In genomic region chr18:76895498-76895897, GRCh38 we compare ENCODE assay signal across 20 cellular contexts.
DNase-seq lines count a peak whose midpoint lies in the region; ATAC-seq, FAIRE-seq and TF ChIP-seq lines count a peak whose summit lies in the region.
"Had no signal": no experiment of that assay in that cellular context is flagged by ENCODE, and none has a peak within 500 bp of the region (broad histone marks: within the 10 kb centered on the region; RNA-seq: fewer than 3 reads in every experiment).

No MANE protein-coding gene starts in this region.

- H4K91ac ChIP-seq in trophoblast cell (ENCODE audit: low read depth, low read length) = no peak overlapping the region

- H3K27me3 Mint-ChIP-seq in activated naive CD8-positive, alpha-beta T cell treated with anti-CD3 and anti-CD28 coated beads, Interleukin-2, amount 50 U/mL, for 24 hours = no peaks in the 10 kb centered on the region
- H3K27me3 Mint-ChIP-seq in activated naive CD8-positive, alpha-beta T cell treated with anti-CD3 and anti-CD28 coated beads for 36 hours = no peaks in the 10 kb centered on the region
- H3K27me3 Mint-ChIP-seq: CD4-positive, alpha-beta memory T cell had no signal

- no peaks in the 10 kb centered on the region for H3K9me3 Mint-ChIP-seq in activated naive CD8-positive, alpha-beta T cell treated with anti-CD3 and anti-CD28 coated beads, Interleukin-2, amount 50 U/mL, for 24 hours
- no peaks in the 10 kb centered on the region for H3K9me3 Mint-ChIP-seq in activated naive CD8-positive, alpha-beta T cell treated with anti-CD3 and anti-CD28 coated beads for 36 hours
- H3K9me3 Mint-ChIP-seq: CD4-positive, alpha-beta memory T cell had no signal

- H3K36me3 ChIP-seq in bronchial epithelial cell (ENCODE audit: control insufficient read depth, insufficient read depth, low read length) (peaks cover 25% of the 10 kb centered on the region), trophoblast cell (ENCODE audit: control insufficient read depth in 1 of 2, insufficient read depth in 2 of 2, low read length in 2 of 2) (peaks cover 28 to 30% of the 10 kb centered on the region in 2 experiments)

- H2BK120ac ChIP-seq in trophoblast cell (ENCODE audit: insufficient read depth, low read length, poor library complexity) = no peak overlapping the region

- no peak overlapping the region for H3K18ac ChIP-seq in trophoblast cell (ENCODE audit: low read length)

- no peak overlapping the region for H3K14ac ChIP-seq in trophoblast cell (ENCODE audit: low read length)

- WGBS in trophoblast cell (ENCODE audit: extremely low coverage, insufficient coverage, insufficient read length) = no CpG with 5 or more reads among the region's 3 CpGs

- H4K12ac ChIP-seq in trophoblast cell (ENCODE audit: low read depth, low read length) = no peak overlapping the region

- FAIRE-seq in GM12891 (lab: Jason Lieb, UNC) = peak; percentile 20
- FAIRE-seq in bronchial epithelial cell (lab: Jason Lieb, UNC) = peak; percentile 89
- FAIRE-seq: GM12892, GM18507 had no signal

- TF ChIP-seq POLR2A in GM12891 (IDR thresholded peaks at IDR 0.05; ENCODE audit: low read depth, low read length) = no peak

- H3K9me3 ChIP-seq in trophoblast cell (ENCODE audit: insufficient read depth, low read depth, low read length) = peaks cover 23% of the 10 kb centered on the region
- H3K9me3 ChIP-seq: HAP-1 had no signal

- no peak overlapping the region for H3K9ac ChIP-seq in trophoblast cell (ENCODE audit: low read length)
- H3K9ac ChIP-seq: BLaER1, GM23248 had no signal

- no peaks in the 10 kb centered on the region for H3K79me2 ChIP-seq in trophoblast cell (ENCODE audit: control insufficient read depth, insufficient read depth, low read length, poor library complexity)

- H3K4me3 ChIP-seq in bronchial epithelial cell (ENCODE audit: low read depth, low read length) (no peak overlapping the region), trophoblast cell (ENCODE audit: low read depth, low read length) (peak overlapping the region; percentile 41)
- H3K4me3 ChIP-seq: BLaER1, GM23248, HAP-1 had no signal

- H3K4me3 Mint-ChIP-seq in activated naive CD8-positive, alpha-beta T cell treated with anti-CD3 and anti-CD28 coated beads, Interleukin-2, amount 50 U/mL, for 24 hours = no peak overlapping the region
- H3K4me3 Mint-ChIP-seq in activated naive CD8-positive, alpha-beta T cell treated with anti-CD3 and anti-CD28 coated beads for 36 hours = no peak overlapping the region
- H3K4me3 Mint-ChIP-seq: CD14-positive monocyte; CD4-positive, alpha-beta memory T cell had no signal

- no peak overlapping the region for H2AK5ac ChIP-seq in trophoblast cell (ENCODE audit: low read length)

- H3K36me3 Mint-ChIP-seq in activated naive CD8-positive, alpha-beta T cell treated with anti-CD3 and anti-CD28 coated beads, Interleukin-2, amount 50 U/mL, for 24 hours (ENCODE audit: low read depth) = peaks cover 39% of the 10 kb centered on the region
- peaks cover 46% of the 10 kb centered on the region for H3K36me3 Mint-ChIP-seq in activated naive CD8-positive, alpha-beta T cell treated with anti-CD3 and anti-CD28 coated beads for 36 hours

- H2BK5ac ChIP-seq in trophoblast cell (ENCODE audit: low read depth, low read length, poor library complexity) = no peak overlapping the region

- H2BK12ac ChIP-seq in trophoblast cell (ENCODE audit: low read length) = no peak overlapping the region

- TF ChIP-seq CTCF in bronchial epithelial cell (IDR thresholded peaks at IDR 0.05; ENCODE audit: insufficient read depth, low read length, severe bottlenecking) = no peak

- no peak overlapping the region for H3K27ac Mint-ChIP-seq in activated naive CD8-positive, alpha-beta T cell treated with anti-CD3 and anti-CD28 coated beads, Interleukin-2, amount 50 U/mL, for 24 hours
- no peak overlapping the region for H3K27ac Mint-ChIP-seq in activated naive CD8-positive, alpha-beta T cell treated with anti-CD3 and anti-CD28 coated beads for 36 hours
- H3K27ac Mint-ChIP-seq: CD14-positive monocyte; CD4-positive, alpha-beta memory T cell had no signal

- H3K4me1 Mint-ChIP-seq in activated naive CD8-positive, alpha-beta T cell treated with anti-CD3 and anti-CD28 coated beads, Interleukin-2, amount 50 U/mL, for 24 hours = no peaks in the 10 kb centered on the region
- no peaks in the 10 kb centered on the region for H3K4me1 Mint-ChIP-seq in activated naive CD8-positive, alpha-beta T cell treated with anti-CD3 and anti-CD28 coated beads for 36 hours
- H3K4me1 Mint-ChIP-seq: CD14-positive monocyte; CD4-positive, alpha-beta memory T cell had no signal

- H3K79me1 ChIP-seq in trophoblast cell (ENCODE audit: low read length) = no peaks in the 10 kb centered on the region

- no peak overlapping the region for H3K4ac ChIP-seq in trophoblast cell (ENCODE audit: low read depth, low read length)

- no peak overlapping the region for H3K27ac ChIP-seq in trophoblast cell (ENCODE audit: low read depth, low read length)
- H3K27ac ChIP-seq: BLaER1, GM23248 had no signal

- no peak overlapping the region for H3K23ac ChIP-seq in trophoblast cell (ENCODE audit: low read length)

- no peak overlapping the region for H2AFZ ChIP-seq in trophoblast cell (ENCODE audit: insufficient read depth, low read length, poor library complexity)
- H2AFZ ChIP-seq: GM23248 had no signal

- no peak overlapping the region for H4K8ac ChIP-seq in trophoblast cell (ENCODE audit: low read depth, low read length)

- H3K27me3 ChIP-seq in bronchial epithelial cell (ENCODE audit: control insufficient read depth, insufficient read depth, low read length) = no peaks in the 10 kb centered on the region
- no peaks in the 10 kb centered on the region for H3K27me3 ChIP-seq in trophoblast cell (ENCODE audit: insufficient read depth, low read length)
- H3K27me3 ChIP-seq: BLaER1 had no signal

- no peak overlapping the region for H3K4me2 ChIP-seq in trophoblast cell (ENCODE audit: low read length)
- H3K4me2 ChIP-seq: BLaER1 had no signal

- H3K4me1 ChIP-seq in trophoblast cell (ENCODE audit: control insufficient read depth in 1 of 2, insufficient read depth in 2 of 2, low read length in 2 of 2) = no peaks in the 10 kb centered on the region
- H3K4me1 ChIP-seq: BLaER1, HAP-1 had no signal

- DNase-seq in activated naive CD8-positive, alpha-beta T cell treated with anti-CD3 and anti-CD28 coated beads, Interleukin-2, amount 50 U/mL, for 24 hours = no peak
- no peak for DNase-seq in activated naive CD8-positive, alpha-beta T cell treated with anti-CD3 and anti-CD28 coated beads for 36 hours
- DNase-seq in GM12891 (ENCODE audit: insufficient read length, low spot score) = no peak
- no peak for DNase-seq in bronchial epithelial cell (ENCODE audit: low read depth)
- no peak for DNase-seq in trophoblast cell
- no peak for DNase-seq in NCI-H2107 (lab: John Stamatoyannopoulos, UW)
- no peak for DNase-seq in DMS153 (lab: John Stamatoyannopoulos, UW)
- DNase-seq: 8988T; CD4-positive, alpha-beta memory T cell; DMS53; DND-41; EL; GM23248; IMR-90 had no signal

- peak; percentile 28 for ATAC-seq in activated naive CD8-positive, alpha-beta T cell treated with anti-CD3 and anti-CD28 coated beads, Interleukin-2, amount 50 U/mL, for 24 hours
- ATAC-seq in HG03354 (IDR thresholded peaks at IDR 0.05; ENCODE audit: poor library complexity, severe bottlenecking, unreplicated experiment) = no peak

TF ChIP-seq in GM12891, 5 proteins besides CTCF, POLR2A, EP300 and RAD21:
- TF ChIP-seq POU2F2 (IDR thresholded peaks at IDR 0.05; ENCODE audit: low read depth, low read length) (no peak), POLR2AphosphoS5 (IDR thresholded peaks at IDR 0.05; ENCODE audit: low read depth, low read length) (no peak), PAX5 (IDR thresholded peaks at IDR 0.05; ENCODE audit: insufficient read depth, low read length, severe bottlenecking) (no peak), SPI1 (IDR thresholded peaks at IDR 0.05; ENCODE audit: low read depth, low read length) (no peak), TAF1 (IDR thresholded peaks at IDR 0.05; ENCODE audit: low read depth, low read length) (no peak)
TF ChIP-seq in GM12891: peak in this region for 0.
